11 cellular contexts compared by ENCODE assay signal in the genomic region with DNA sequence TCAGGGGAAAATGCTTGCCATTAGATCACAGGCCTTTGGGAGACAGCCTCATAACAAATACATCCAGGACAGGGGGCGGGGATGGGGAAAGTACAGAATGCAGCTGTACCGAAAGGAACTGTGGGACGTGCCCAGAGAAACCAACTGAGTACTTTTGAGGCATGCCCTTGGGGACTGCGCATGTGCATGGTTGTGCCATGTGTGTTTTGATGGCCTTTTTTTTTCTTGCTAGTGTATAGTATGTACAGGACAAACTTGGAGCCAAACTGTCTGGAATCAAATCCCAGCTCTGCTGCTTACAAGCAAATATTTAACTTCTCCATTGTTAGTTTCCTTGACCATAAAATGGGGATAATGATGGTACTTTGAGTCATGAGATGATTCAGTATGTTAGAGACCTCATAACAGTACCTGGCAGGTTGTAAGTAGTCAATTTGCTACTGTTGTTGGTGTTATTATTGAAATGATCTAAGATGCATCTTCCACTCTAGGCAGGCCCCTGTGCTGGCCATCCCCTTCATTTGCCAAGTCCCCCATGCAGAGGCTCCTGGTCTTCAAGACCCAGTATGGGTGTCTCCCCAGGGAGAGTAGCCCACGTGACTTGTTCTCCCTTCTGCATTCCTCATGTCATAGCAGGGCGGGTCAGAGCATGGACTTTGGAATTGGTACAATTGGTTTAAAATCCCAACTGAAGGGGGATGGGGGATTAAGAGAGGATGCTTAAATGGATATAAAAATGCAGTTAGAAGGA.
A peak's percentile ranks its signal among the peaks of the same experiment; 100 is the strongest.
DNase-seq lines count a peak whose midpoint lies in the region; ATAC-seq, FAIRE-seq and TF ChIP-seq lines count a peak whose summit lies in the region.
"Had no signal": no experiment of that assay in that cellular context is flagged by ENCODE, and none has a peak within 500 bp of the region (broad histone marks: within the 10 kb centered on the region; RNA-seq: fewer than 3 reads in every experiment).

No MANE protein-coding gene starts in this region.

- no peak for TF ChIP-seq CTCF in endothelial cell of umbilical vein (IDR thresholded peaks at IDR 0.05; ENCODE audit: extremely low read depth in 1 of 2, insufficient read depth in 1 of 2, low read depth in 1 of 2, low read length in 2 of 2)
- no peak for TF ChIP-seq CTCF in WERI-Rb-1 (IDR thresholded peaks at IDR 0.05; ENCODE audit: low read depth, low read length)

- peaks cover 2% of the 10 kb centered on the region in 2 experiments for H3K36me3 ChIP-seq in endothelial cell of umbilical vein (ENCODE audit: control insufficient read depth in 2 of 2, extremely low read depth in 1 of 2, insufficient read depth in 2 of 2, low read length in 2 of 2)
- H3K36me3 ChIP-seq in skeletal muscle satellite cell (ENCODE audit: insufficient read depth, low read length) = peaks cover 13% of the 10 kb centered on the region
- peaks cover 8% of the 10 kb centered on the region for H3K36me3 ChIP-seq in WERI-Rb-1

- H3K4me1 ChIP-seq in endothelial cell of umbilical vein (ENCODE audit: control insufficient read depth, extremely low read depth, insufficient read depth, low read length) = peaks cover 22% of the 10 kb centered on the region
- peaks cover 51% of the 10 kb centered on the region for H3K4me1 ChIP-seq in skeletal muscle satellite cell (ENCODE audit: control insufficient read depth, insufficient read depth, low read length)

- no peak for ATAC-seq in GM18498 (IDR thresholded peaks at IDR 0.05; ENCODE audit: unreplicated experiment)

- intact Hi-C loops in endothelial cell of umbilical vein (cut with micrococcal nuclease) = no loop called here

- no peak overlapping the region for H3K4me3 ChIP-seq in endothelial cell of umbilical vein (replicated peaks in 1 of 3; ENCODE audit: insufficient read depth in 1 of 3, low read depth in 1 of 3, low read length in 3 of 3)
- H3K4me3 ChIP-seq in skeletal muscle satellite cell (ENCODE audit: low read length) = peak overlapping the region; percentile 19
- no peak overlapping the region for H3K4me3 ChIP-seq in WERI-Rb-1 (ENCODE audit: low read depth, low read length)

- H4K20me1 ChIP-seq in endothelial cell of umbilical vein (replicated peaks; ENCODE audit: control insufficient read depth, extremely low read depth, insufficient read depth, low read length) = no peaks in the 10 kb centered on the region

- CTCF ChIA-PET in endothelial cell of umbilical vein (lab: Charles Lee) = no interaction called here

- H3K4me2 ChIP-seq in endothelial cell of umbilical vein (ENCODE audit: insufficient read depth, low read length) (no peak overlapping the region), skeletal muscle satellite cell (ENCODE audit: low read length) (peak overlapping the region; percentile 56)

- peak; percentile 18 to 23 for DNase-seq in activated CD4-positive, alpha-beta T cell treated with anti-CD3 and anti-CD28 coated beads for 4 hours
- no peak for DNase-seq in activated CD4-positive, alpha-beta T cell treated with anti-CD3 and anti-CD28 coated beads for 1 hour
- peak; percentile 26 for DNase-seq in NCI-H1436 treated with DMSO at 0.1 percent for 48 hours (lab: John Stamatoyannopoulos, UW)
- DNase-seq in endothelial cell of umbilical vein (ENCODE audit: low read depth, low spot score) = no peak
- no peak for DNase-seq in effector CD8-positive, alpha-beta T cell (lab: John Stamatoyannopoulos, UW)
- no peak for DNase-seq in WERI-Rb-1
- DNase-seq: H9, hippocampal formation, NCI-H187 had no signal

- H3K79me2 ChIP-seq in endothelial cell of umbilical vein (ENCODE audit: control insufficient read depth, insufficient read depth, low read length) = no peaks in the 10 kb centered on the region

- H2AFZ ChIP-seq in endothelial cell of umbilical vein (ENCODE audit: low read depth, low read length) = no peak overlapping the region

- H3K9me3 ChIP-seq in endothelial cell of umbilical vein (replicated peaks; ENCODE audit: control insufficient read depth, insufficient read depth, low read length) = no peaks in the 10 kb centered on the region
- H3K9me3 ChIP-seq in skeletal muscle satellite cell (replicated peaks; ENCODE audit: low read length) = no peaks in the 10 kb centered on the region
- no peaks in the 10 kb centered on the region for H3K9me3 ChIP-seq in WERI-Rb-1 (ENCODE audit: severe bottlenecking)

- H3K27me3 ChIP-seq in endothelial cell of umbilical vein (ENCODE audit: control insufficient read depth in 2 of 2, insufficient read depth in 2 of 2, low read length in 2 of 2) (no peaks in the 10 kb centered on the region), skeletal muscle satellite cell (ENCODE audit: control insufficient read depth, insufficient read depth, low read length) (no peaks in the 10 kb centered on the region), WERI-Rb-1 (ENCODE audit: insufficient read depth, low read depth, severe bottlenecking) (no peaks in the 10 kb centered on the region)

- no TSS peak for BruUV-seq in endothelial cell of umbilical vein (replicated peaks; lab: Mats Ljungman, UMichigan)

- H3K27ac ChIP-seq in endothelial cell of umbilical vein (ENCODE audit: insufficient read depth, low read depth, low read length) (no peak overlapping the region), WERI-Rb-1 (no peak overlapping the region)

- H3K9me1 ChIP-seq in endothelial cell of umbilical vein (replicated peaks; ENCODE audit: control insufficient read depth, extremely low read depth, insufficient read depth, low read length) = no peaks in the 10 kb centered on the region

- POLR2A ChIA-PET in endothelial cell of umbilical vein (lab: Charles Lee) = no interaction called here

- TF ChIP-seq POLR2A in endothelial cell of umbilical vein (IDR thresholded peaks at IDR 0.05; ENCODE audit: low read depth, low read length) = no peak

- no peak for FAIRE-seq in endothelial cell of umbilical vein (lab: Jason Lieb, UNC)

- H3K9ac ChIP-seq in endothelial cell of umbilical vein (replicated peaks; ENCODE audit: extremely low read depth, insufficient read depth, low read length) (no peak overlapping the region), skeletal muscle satellite cell (ENCODE audit: low read depth, low read length) (peak overlapping the region; percentile 40)

- dilution Hi-C loops in endothelial cell of umbilical vein (cut with MboI; ENCODE audit: extremely low pct_ligation_motif_present, low sequenced_read_pairs) = no loop called here

TF ChIP-seq in endothelial cell of umbilical vein, 7 proteins besides CTCF, POLR2A, EP300 and RAD21:
- no peak for TF ChIP-seq MYC (IDR thresholded peaks at IDR 0.05; ENCODE audit: low read depth, low read length)
- TF ChIP-seq FOS (IDR thresholded peaks at IDR 0.05; ENCODE audit: borderline replicate concordance, insufficient read depth, low read length) = peak; percentile 13

Comparison
In these comparisons a context has a peak if more than half of its experiments do, and no peak if none do; other contexts are left out.
1. DNase-seq: peak in activated CD4-positive, alpha-beta T cell treated with anti-CD3 and anti-CD28 coated beads for 4 hours (2 of 2) and NCI-H1436 treated with DMSO at 0.1 percent for 48 hours (single experiment); none in activated CD4-positive, alpha-beta T cell treated with anti-CD3 and anti-CD28 coated beads for 1 hour (single experiment), endothelial cell of umbilical vein (single experiment), effector CD8-positive, alpha-beta T cell (single experiment) and WERI-Rb-1 (single experiment).